1 cellular context compared by ENCODE assay signal in genomic region chr6:150874184-150874583, GRCh38.
TF ChIP-seq lines count a peak whose summit lies in the region.

No MANE protein-coding gene starts in this region.

TF ChIP-seq in GM23338, 12 proteins besides CTCF, POLR2A, EP300 and RAD21 (continued from another document):
- TF ChIP-seq REST (IDR thresholded peaks at IDR 0.05; ENCODE audit: unreplicated experiment): no peak
- TF ChIP-seq ZNF114 (CRISPR knock-in tag; IDR thresholded peaks at IDR 0.05): no peak
- no peak for TF ChIP-seq CREB1 (CRISPR knock-in tag; IDR thresholded peaks at IDR 0.05; ENCODE audit: low read depth)
- no peak for TF ChIP-seq ZNF331 (CRISPR knock-in tag; IDR thresholded peaks at IDR 0.05; ENCODE audit: low read depth)
- no peak for TF ChIP-seq NANOG (IDR thresholded peaks at IDR 0.05; ENCODE audit: borderline replicate concordance)
- no peak for TF ChIP-seq POLR2AphosphoS5 (IDR thresholded peaks at IDR 0.05; ENCODE audit: low read depth)
- TF ChIP-seq EZH2 (IDR thresholded peaks at IDR 0.05; ENCODE audit: low read depth, unreplicated experiment): no peak
- TF ChIP-seq STAT1 (IDR thresholded peaks at IDR 0.05; ENCODE audit: unreplicated experiment): no peak
- TF ChIP-seq ZNF462 (CRISPR knock-in tag; IDR thresholded peaks at IDR 0.05): no peak
- no peak for TF ChIP-seq ETS1 (IDR thresholded peaks at IDR 0.05)
- TF ChIP-seq JUNB (IDR thresholded peaks at IDR 0.05; ENCODE audit: unreplicated experiment): no peak
TF ChIP-seq in GM23338: peak in this region for 0.
